In genomic region chr2:119290859-119291587, GRCh38 we compare ENCODE assay signal across 1 cellular context.
A peak's percentile ranks its signal among the peaks of the same experiment; 100 is the strongest.
TF ChIP-seq lines count a peak whose summit lies in the region.

No MANE protein-coding gene starts in this region.

TF ChIP-seq in HepG2, 621 proteins besides CTCF, POLR2A, EP300 and RAD21 (continued from another document):
- TF ChIP-seq GATAD1 (CRISPR knock-in tag; IDR thresholded peaks at IDR 0.05) (0 out of 2 replicates have a peak, but pooled peaks have one; percentile 28), ZNF230 (CRISPR knock-in tag; IDR thresholded peaks at IDR 0.05) (peak; percentile 34; the same call in 1 of the 2 replicates), TFAP4 (IDR thresholded peaks at IDR 0.05; ENCODE audit: borderline replicate concordance, low read depth) (peak; percentile 28; the same call in 1 of the 2 replicates), IRF1 (CRISPR knock-in tag; IDR thresholded peaks at IDR 0.05; ENCODE audit: low read depth) (no peak), DRAP1 (CRISPR knock-in tag; IDR thresholded peaks at IDR 0.05) (0 out of 2 replicates have a peak, but pooled peaks have one; percentile 34), ZNF788 (CRISPR knock-in tag; IDR thresholded peaks at IDR 0.05; ENCODE audit: borderline replicate concordance) (peak; percentile 50; the same call in 1 of the 2 replicates), ZZZ3 (CRISPR knock-in tag; IDR thresholded peaks at IDR 0.05; ENCODE audit: borderline replicate concordance) (no peak), ZNF556 (CRISPR knock-in tag; IDR thresholded peaks at IDR 0.05; ENCODE audit: borderline replicate concordance) (0 out of 2 replicates have a peak, but pooled peaks have one; percentile 35), ZNF451 (CRISPR knock-in tag; IDR thresholded peaks at IDR 0.05) (no peak), SALL1 (CRISPR knock-in tag; IDR thresholded peaks at IDR 0.05) (peak; percentile 66; the same call in 1 of the 2 replicates), ERF (CRISPR knock-in tag; IDR thresholded peaks at IDR 0.05) (0 out of 2 replicates have a peak, but pooled peaks have one; percentile 20)
